28 cellular contexts compared by ENCODE assay signal in genomic region chr17:42031584-42031983, GRCh38.
"Had no signal": no experiment of that assay in that cellular context is flagged by ENCODE, and none has a peak within 500 bp of the region (broad histone marks: within the 10 kb centered on the region; RNA-seq: fewer than 3 reads in every experiment).

No MANE protein-coding gene starts in this region.

- H3K4me1 ChIP-seq: adrenal gland, gastroesophageal sphincter, suprapubic skin, tibial artery had no signal

- DNase-seq: activated CD4-positive, alpha-beta T cell treated with anti-CD3 and anti-CD28 coated beads for 4 hours; activated CD4-positive, alpha-beta T cell treated with anti-CD3 and anti-CD28 coated beads, Interleukin-2, amount 50 U/mL, for 48 hours; activated CD4-positive, CD25-positive, alpha-beta regulatory T cell; activated CD8-positive, alpha-beta memory T cell treated with anti-CD3 and anti-CD28 coated beads for 24 hours; activated effector memory CD4-positive, alpha-beta T cell treated with anti-CD3 and anti-CD28 coated beads, Interleukin-2, amount 50 U/mL, for 16 hours; activated naive CD4-positive, alpha-beta T cell treated with anti-CD3 and anti-CD28 coated beads for 36 hours; activated naive CD8-positive, alpha-beta T cell treated with anti-CD3 and anti-CD28 coated beads for 36 hours; activated T-cell treated with anti-CD3 and anti-CD28 coated beads, Interleukin-2, amount 50 U/mL, for 1 hour; adrenal gland; aorta; dorsolateral prefrontal cortex; effector memory CD4-positive, alpha-beta T cell; erythroblast; hypothalamus; immature natural killer cell; kidney; ovary; stimulated activated CD4-positive, alpha-beta T cell treated with anti-CD3 and anti-CD28 coated beads, Interleukin-15, amount 100 ng/mL, for 24 hours; stimulated activated CD4-positive, alpha-beta T cell treated with anti-CD3 and anti-CD28 coated beads, Interleukin-2, amount 100 ng/mL, for 24 hours; stimulated activated naive B cell treated with anti-CD40 and anti-IgM and Interleukin-4, amounts not matched to agents 10 μg/mL and 1 μg/mL and 100 μg/mL, for 72 hours; stomach; T-helper 1 cell; tibial artery had no signal

- H3K36me3 ChIP-seq: adrenal gland, cardiac muscle cell, gastroesophageal sphincter, neutrophil, ovary, stomach, suprapubic skin, tibial artery had no signal

- H3K4me3 ChIP-seq: adrenal gland, cardiac muscle cell, coronary artery, dorsolateral prefrontal cortex, gastroesophageal sphincter, ovary, stomach, suprapubic skin, tibial artery had no signal

- H3K27me3 ChIP-seq: adrenal gland, cardiac muscle cell, dorsolateral prefrontal cortex, neutrophil, ovary, suprapubic skin had no signal

- H3K27ac ChIP-seq: adrenal gland, cardiac muscle cell, coronary artery, gastroesophageal sphincter, neutrophil, ovary, stomach, suprapubic skin, tibial artery had no signal

- ATAC-seq: gastroesophageal sphincter; stimulated activated naive B cell treated with anti-CD40 and anti-IgM and Interleukin-4, amounts not matched to agents 10 μg/mL and 1 μg/mL and 100 μg/mL, for 72 hours had no signal

- H3K9me3 ChIP-seq: adrenal gland, gastroesophageal sphincter, neutrophil, ovary, stomach, suprapubic skin, tibial artery had no signal
